13 cellular contexts compared by ENCODE assay signal in the genomic region with DNA sequence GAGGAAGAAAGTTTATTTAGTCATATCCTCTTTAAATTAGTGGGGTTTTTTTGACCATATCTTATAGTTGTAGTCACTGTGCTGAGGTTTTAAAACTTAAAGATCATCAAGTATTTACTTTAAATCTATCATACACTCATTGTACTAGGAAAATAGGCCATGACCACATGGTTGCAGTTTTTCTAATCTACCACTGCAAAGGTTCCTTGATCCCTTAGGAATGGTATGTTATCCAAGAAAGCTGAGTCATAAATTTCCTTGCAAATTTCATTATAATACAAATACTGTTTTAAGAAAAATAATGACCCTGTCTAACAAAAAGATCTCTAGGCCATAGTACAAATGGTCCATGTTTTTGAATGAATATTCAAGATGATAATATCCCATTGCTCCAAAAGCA.
A peak's percentile ranks its signal among the peaks of the same experiment; 100 is the strongest.
DNase-seq lines count a peak whose midpoint lies in the region; ATAC-seq and TF ChIP-seq lines count a peak whose summit lies in the region.
"Had no signal": no experiment of that assay in that cellular context is flagged by ENCODE, and none has a peak within 500 bp of the region (broad histone marks: within the 10 kb centered on the region; RNA-seq: fewer than 3 reads in every experiment).

No MANE protein-coding gene starts in this region.

- H3K4me3 Mint-ChIP-seq in neural progenitor cell (no peak overlapping the region), MCF 10A (ENCODE audit: unreplicated experiment) (no peak overlapping the region)
- H3K4me3 Mint-ChIP-seq in activated CD4-positive, alpha-beta T cell treated with anti-CD3 and anti-CD28 coated beads for 36 hours: no peak overlapping the region
- H3K4me3 Mint-ChIP-seq: CD4-positive, alpha-beta memory T cell had no signal

- DNase-seq in fibroblast of the aortic adventitia (ENCODE audit: low read depth): peak; percentile 62
- DNase-seq in neural progenitor cell (ENCODE audit: low spot score): no peak
- no peak for DNase-seq in activated CD4-positive, alpha-beta T cell treated with anti-CD3 and anti-CD28 coated beads for 36 hours
- DNase-seq in MCF 10A (ENCODE audit: unreplicated experiment): no peak
- DNase-seq in T-helper 2 cell: no peak
- DNase-seq: C1 segment of cervical spinal cord; Caco-2; CD4-positive, alpha-beta memory T cell; DMS153; DND-41; GOT3; HCEC 1CT had no signal

- H3F3A ChIP-seq in Loucy (ENCODE audit: low read depth) (no peaks in the 10 kb centered on the region), neural progenitor cell (ENCODE audit: low read depth) (no peaks in the 10 kb centered on the region)

- no peaks in the 10 kb centered on the region for H3K36me3 Mint-ChIP-seq in neural progenitor cell
- no peaks in the 10 kb centered on the region for H3K36me3 Mint-ChIP-seq in activated CD4-positive, alpha-beta T cell treated with anti-CD3 and anti-CD28 coated beads for 36 hours (ENCODE audit: low read depth)
- peaks cover 6% of the 10 kb centered on the region for H3K36me3 Mint-ChIP-seq in MCF 10A (ENCODE audit: insufficient read depth, unreplicated experiment)
- H3K36me3 Mint-ChIP-seq: CD4-positive, alpha-beta memory T cell had no signal

- no peaks in the 10 kb centered on the region for H3K79me2 ChIP-seq in Loucy (ENCODE audit: insufficient read depth, low read length)
- H3K79me2 ChIP-seq in neural progenitor cell (ENCODE audit: low read depth): no peaks in the 10 kb centered on the region

- H3K27me3 Mint-ChIP-seq in neural progenitor cell (ENCODE audit: insufficient read depth, low read depth): no peaks in the 10 kb centered on the region
- H3K27me3 Mint-ChIP-seq in activated CD4-positive, alpha-beta T cell treated with anti-CD3 and anti-CD28 coated beads for 36 hours: no peaks in the 10 kb centered on the region
- peaks cover 90% of the 10 kb centered on the region for H3K27me3 Mint-ChIP-seq in MCF 10A (ENCODE audit: insufficient read depth, unreplicated experiment)

- TF ChIP-seq CTCF in Loucy (conservative IDR thresholded peaks at IDR 0.05; ENCODE audit: low read length) (no peak), fibroblast of the aortic adventitia (IDR thresholded peaks at IDR 0.05; ENCODE audit: insufficient read depth, low read length) (no peak), neural progenitor cell (IDR thresholded peaks at IDR 0.05) (no peak), MCF 10A (IDR thresholded peaks at IDR 0.05; ENCODE audit: unreplicated experiment) (no peak)

- POLR2A ChIA-PET in activated CD4-positive, alpha-beta T cell treated with anti-CD3 and anti-CD28 coated beads for 36 hours (lab: Charles Lee): no interaction called here
- POLR2A ChIA-PET in MCF 10A (lab: Yijun Ruan, JAX): no interaction called here

- H3K27me3 ChIP-seq in Loucy (ENCODE audit: insufficient read depth, low read length, poor library complexity, severe bottlenecking) (no peaks in the 10 kb centered on the region), neural progenitor cell (no peaks in the 10 kb centered on the region)

- H3K4me1 ChIP-seq in Loucy (ENCODE audit: insufficient read depth, low read length, poor library complexity, severe bottlenecking) (peaks cover 15% of the 10 kb centered on the region), neural progenitor cell (no peaks in the 10 kb centered on the region)
- H3K4me1 ChIP-seq: Caco-2 had no signal

- CTCF ChIA-PET in activated CD4-positive, alpha-beta T cell treated with anti-CD3 and anti-CD28 coated beads for 36 hours (lab: Charles Lee): interaction anchor here (2.0 kb wide), 1 partner anchor 27 kb away, joined by 7 read pairs; no protein-coding TSS in a partner anchor
- CTCF ChIA-PET in MCF 10A (lab: Yijun Ruan, JAX): interaction anchor here (0.6 kb wide), 1 partner anchor 144 kb away, joined by 3 read pairs; no protein-coding TSS in a partner anchor

- H4K20me1 ChIP-seq in Loucy (ENCODE audit: insufficient read depth, low read length, poor library complexity, severe bottlenecking) (no peaks in the 10 kb centered on the region), neural progenitor cell (ENCODE audit: low read depth) (no peaks in the 10 kb centered on the region)

- H3K9ac ChIP-seq in Loucy (ENCODE audit: low read depth, low read length, poor library complexity, severe bottlenecking) (no peak overlapping the region), neural progenitor cell (no peak overlapping the region)

- H3K27ac Mint-ChIP-seq in neural progenitor cell (no peak overlapping the region), MCF 10A (ENCODE audit: low read depth, unreplicated experiment) (no peak overlapping the region)
- no peak overlapping the region for H3K27ac Mint-ChIP-seq in activated CD4-positive, alpha-beta T cell treated with anti-CD3 and anti-CD28 coated beads for 36 hours
- H3K27ac Mint-ChIP-seq: CD4-positive, alpha-beta memory T cell had no signal

- intact Hi-C loops in activated CD4-positive, alpha-beta T cell treated with anti-CD3 and anti-CD28 coated beads for 36 hours (cut with DNase I, micrococcal nuclease): no loop called here
- intact Hi-C loops in MCF 10A (cut with micrococcal nuclease): no loop called here

- H2AFZ ChIP-seq in Loucy (ENCODE audit: low read length) (peak overlapping the region; percentile 32; the same call in 1 of the 2 replicates), neural progenitor cell (replicated peaks) (peak overlapping the region; percentile 0)

- H3K4me3 ChIP-seq in Loucy (ENCODE audit: low read length, poor library complexity, severe bottlenecking) (no peak overlapping the region), fibroblast of the aortic adventitia (ENCODE audit: low read depth, low read length) (no peak overlapping the region), neural progenitor cell (no peak overlapping the region)

- H3K4me1 Mint-ChIP-seq in neural progenitor cell (no peaks in the 10 kb centered on the region), MCF 10A (ENCODE audit: insufficient read depth, unreplicated experiment) (no peaks in the 10 kb centered on the region)
- H3K4me1 Mint-ChIP-seq in activated CD4-positive, alpha-beta T cell treated with anti-CD3 and anti-CD28 coated beads for 36 hours: no peaks in the 10 kb centered on the region
- H3K4me1 Mint-ChIP-seq: CD4-positive, alpha-beta memory T cell had no signal

- ATAC-seq in activated CD4-positive, alpha-beta T cell treated with anti-CD3 and anti-CD28 coated beads for 36 hours: no peak

- no peaks in the 10 kb centered on the region for H3K9me2 ChIP-seq in Loucy (replicated peaks; ENCODE audit: low read depth, low read length)

- H3K9me3 ChIP-seq in Loucy (ENCODE audit: insufficient read depth, low read depth, low read length): no peaks in the 10 kb centered on the region
- no peaks in the 10 kb centered on the region for H3K9me3 ChIP-seq in neural progenitor cell (ENCODE audit: low read depth)
- H3K9me3 ChIP-seq: Caco-2 had no signal

- H3K36me3 ChIP-seq in Loucy (ENCODE audit: insufficient read depth, low read length): no peaks in the 10 kb centered on the region
- no peaks in the 10 kb centered on the region for H3K36me3 ChIP-seq in neural progenitor cell

- no peaks in the 10 kb centered on the region for H3K9me3 Mint-ChIP-seq in neural progenitor cell
- H3K9me3 Mint-ChIP-seq in activated CD4-positive, alpha-beta T cell treated with anti-CD3 and anti-CD28 coated beads for 36 hours (ENCODE audit: low read depth): no peaks in the 10 kb centered on the region
- H3K9me3 Mint-ChIP-seq in MCF 10A (ENCODE audit: unreplicated experiment): no peaks in the 10 kb centered on the region

- no peak overlapping the region for H3K27ac ChIP-seq in neural progenitor cell

- BruUV-seq in MCF 10A (replicated peaks; lab: Mats Ljungman, UMichigan): no TSS peak

- H3K4me2 ChIP-seq in Loucy (ENCODE audit: low read depth, low read length, poor library complexity, severe bottlenecking): no peak overlapping the region
- H3K4me2 ChIP-seq in neural progenitor cell: no peak overlapping the region
